Comparison of ENCODE assay signal across 18 cellular contexts in genomic region chr13:103203750-103204330, GRCh38.
DNase-seq lines count a peak whose midpoint lies in the region; TF ChIP-seq lines count a peak whose summit lies in the region.
"Had no signal": no experiment of that assay in that cellular context is flagged by ENCODE, and none has a peak within 500 bp of the region (broad histone marks: within the 10 kb centered on the region; RNA-seq: fewer than 3 reads in every experiment).

No MANE protein-coding gene starts in this region.

- TF ChIP-seq POLR2A in ovary (IDR thresholded peaks at IDR 0.05) = no peak

- no peaks in the 10 kb centered on the region for H3K27me3 ChIP-seq in ovary
- H3K27me3 ChIP-seq: BLaER1 treated with 17β-estradiol and CSF1 and Interleukin-3, amounts not matched to agents 10 nM and 100 nM had no signal

- H3K4me1 ChIP-seq in ovary (ENCODE audit: insufficient read depth) = no peaks in the 10 kb centered on the region
- H3K4me1 ChIP-seq: BLaER1 treated with 17β-estradiol and CSF1 and Interleukin-3, amounts not matched to agents 10 nM and 100 nM; HAP-1 had no signal

- H3K4me3 ChIP-seq in ovary = no peak overlapping the region
- H3K4me3 ChIP-seq: BLaER1 treated with 17β-estradiol and CSF1 and Interleukin-3, amounts not matched to agents 10 nM and 100 nM; HAP-1; SK-N-MC had no signal

- POLR2A ChIA-PET in HEK293T (lab: Yijun Ruan, JAX) = no interaction called here

- CTCF ChIA-PET in HEK293T (lab: Yijun Ruan, JAX) = no interaction called here

- TF ChIP-seq CTCF in ovary (IDR thresholded peaks at IDR 0.05) = no peak

- H3K9me3 ChIP-seq in ovary = no peaks in the 10 kb centered on the region
- H3K9me3 ChIP-seq: HAP-1 had no signal

- TF ChIP-seq EP300 in ovary (IDR thresholded peaks at IDR 0.05) = no peak

- DNase-seq in COLO668 (lab: John Stamatoyannopoulos, UW; ENCODE audit: unreplicated experiment) (peak; percentile 38), HEK293T (ENCODE audit: extremely low spot score) (no peak), NCI-H345 (lab: John Stamatoyannopoulos, UW) (peak; percentile 38), cerebellum (ENCODE audit: low spot score) (peak; percentile 31), islet precursor cell (no peak), ovary (no peak), SIG-M5 (lab: John Stamatoyannopoulos, UW) (no peak)
- DNase-seq: CD8-positive, alpha-beta memory T cell; DMS79 treated with DMSO at 0.1 percent for 48 hours; MV-4-11; NCI-H1694; NCI-H2107; NCI-H82 had no signal

- no peak overlapping the region for H3K27ac ChIP-seq in ovary
- H3K27ac ChIP-seq: BLaER1 treated with 17β-estradiol and CSF1 and Interleukin-3, amounts not matched to agents 10 nM and 100 nM; HL-60; KMS-11; SK-N-MC had no signal

- intact Hi-C loops in ovary (cut with DNase I) = no loop called here

- no peaks in the 10 kb centered on the region for H3K36me3 ChIP-seq in ovary
- H3K36me3 ChIP-seq: BLaER1 treated with 17β-estradiol and CSF1 and Interleukin-3, amounts not matched to agents 10 nM and 100 nM; HAP-1 had no signal

TF ChIP-seq in HEK293T, 16 proteins besides CTCF, POLR2A, EP300 and RAD21:
- TF ChIP-seq HDGF (IDR thresholded peaks at IDR 0.05; ENCODE audit: borderline replicate concordance) = no peak
- TF ChIP-seq CTBP1 (IDR thresholded peaks at IDR 0.05; ENCODE audit: borderline replicate concordance) = peak; percentile 59; the same call in 1 of the 2 replicates
- TF ChIP-seq PKNOX1 (IDR thresholded peaks at IDR 0.05) = peak; percentile 82

Comparison
In these comparisons a context has a peak if more than half of its experiments do, and no peak if none do; other contexts are left out.
1. DNase-seq: peak in COLO668 (single experiment), NCI-H345 (single experiment) and cerebellum (single experiment); none in HEK293T (single experiment), islet precursor cell (single experiment), ovary (0 of 5) and SIG-M5 (single experiment).